In genomic region chr2:69177785-69178636, GRCh38 we compare ENCODE assay signal across 8 cellular contexts.
DNase-seq lines count a peak whose midpoint lies in the region; ATAC-seq and TF ChIP-seq lines count a peak whose summit lies in the region.

No MANE protein-coding gene starts in this region.

- no peak overlapping the region for H3K4me2 ChIP-seq in DND-41 (ENCODE audit: insufficient read depth, low read length)

- H3K79me2 ChIP-seq in DND-41 (ENCODE audit: insufficient read depth, low read length), result no peaks in the 10 kb centered on the region

- H3K4me3 ChIP-seq in DND-41 (ENCODE audit: low read depth in 1 of 2, low read length in 2 of 2) (no peak overlapping the region), astrocyte of the spinal cord (ENCODE audit: low read depth, low read length) (no peak overlapping the region)

- in situ Hi-C loops in astrocyte of the spinal cord (cut with HindIII; ENCODE audit: low sequenced_read_pairs), result no loop called here
- in situ Hi-C loops in GM13976 (cut with MboI; ENCODE audit: low sequenced_read_pairs, unreplicated experiment), result no loop called here

- no peaks in the 10 kb centered on the region for H4K20me1 ChIP-seq in DND-41 (ENCODE audit: insufficient read depth, low read length)

- no peak overlapping the region for H2AFZ ChIP-seq in DND-41 (ENCODE audit: low read depth, low read length)

- no peaks in the 10 kb centered on the region for H3K4me1 ChIP-seq in DND-41 (ENCODE audit: insufficient read depth, low read length)

- peaks cover 28% of the 10 kb centered on the region for H3K36me3 ChIP-seq in DND-41 (ENCODE audit: insufficient read depth, low read length)

- H3K9ac ChIP-seq in DND-41 (ENCODE audit: low read depth, low read length), result no peak overlapping the region

- TF ChIP-seq CTCF in DND-41 (IDR thresholded peaks at IDR 0.05; ENCODE audit: borderline replicate concordance, extremely low read depth, low read length, poor library complexity, severe bottlenecking), result no peak
- TF ChIP-seq CTCF in astrocyte of the spinal cord (IDR thresholded peaks at IDR 0.05; ENCODE audit: low read depth, low read length), result no peak
- TF ChIP-seq CTCF in GM13976 (IDR thresholded peaks at IDR 0.05; ENCODE audit: borderline replicate concordance, control extremely low read depth, extremely low read depth, insufficient read depth, missing control alignments), result no peak

- no peak overlapping the region for H3K27ac ChIP-seq in DND-41 (ENCODE audit: low read length)

- DNase-seq in DND-41 (peak; percentile 13), LHCN-M2 (ENCODE audit: low read depth) (peak; percentile 96), astrocyte of the spinal cord (ENCODE audit: low read depth, low spot score) (peak; percentile 80), hippocampal formation (lab: John Stamatoyannopoulos, UW) (peak; percentile 37 to 56), putamen (ENCODE audit: low spot score) (peak; percentile 63), NCI-H2081 (lab: John Stamatoyannopoulos, UW) (no peak), GM13976 (ENCODE audit: low spot score) (no peak)

- no peaks in the 10 kb centered on the region for H3K27me3 ChIP-seq in DND-41 (ENCODE audit: insufficient read depth, low read length, poor library complexity)

- ATAC-seq in DND-41 (ENCODE audit: insufficient read depth, low read depth) (0 out of 3 replicates have a peak, but pooled peaks have one; percentile 44), GM19455 (IDR thresholded peaks at IDR 0.05; ENCODE audit: unreplicated experiment) (no peak)

- no peaks in the 10 kb centered on the region for H3K9me3 ChIP-seq in DND-41 (ENCODE audit: insufficient read depth, low read length, severe bottlenecking)

Comparison
In these comparisons a context has a peak if more than half of its experiments do, and no peak if none do; other contexts are left out.
1. DNase-seq: peak in DND-41 (single experiment), LHCN-M2 (single experiment), astrocyte of the spinal cord (single experiment), hippocampal formation (2 of 2) and putamen (single experiment); none in NCI-H2081 (0 of 2) and GM13976 (single experiment).